24 cellular contexts compared by ENCODE assay signal in the genomic region with DNA sequence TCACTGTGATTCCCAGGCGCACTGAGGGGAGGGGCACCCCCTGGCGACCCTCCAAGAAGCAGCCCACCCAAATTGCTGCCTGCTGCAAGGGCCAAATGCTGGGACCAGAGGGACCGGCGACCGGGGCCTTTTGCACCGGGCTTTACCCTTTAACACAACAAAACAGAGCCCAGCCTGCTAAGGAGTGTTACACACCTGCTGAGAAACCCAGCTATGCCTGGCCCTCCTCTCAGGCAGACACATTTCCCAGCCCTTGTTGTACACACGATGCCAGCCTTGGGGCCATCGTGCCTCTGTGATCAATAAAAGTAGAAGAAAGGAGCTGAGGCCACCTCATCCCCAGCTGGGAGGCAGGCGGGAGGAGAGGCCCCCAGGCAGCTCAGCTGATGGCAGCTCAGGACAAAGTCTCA. TPM values are rescaled to one million over a fixed set of nuclear protein-coding genes. Genes with fewer than 3 reads are reported as not detected.
DNase-seq lines count a peak whose midpoint lies in the region; ATAC-seq and TF ChIP-seq lines count a peak whose summit lies in the region.
"Had no signal": no experiment of that assay in that cellular context is flagged by ENCODE, and none has a peak within 500 bp of the region (broad histone marks: within the 10 kb centered on the region; RNA-seq: fewer than 3 reads in every experiment).

No MANE protein-coding gene starts in this region.

- H3K4me1 ChIP-seq in Panc1 (ENCODE audit: control insufficient read depth, insufficient read depth, low read length) (no peaks in the 10 kb centered on the region), hepatocyte (ENCODE audit: insufficient read depth) (peaks cover 12% of the 10 kb centered on the region)
- H3K4me1 ChIP-seq: body of pancreas had no signal

- H3K36me3 ChIP-seq in Panc1 (ENCODE audit: control insufficient read depth, insufficient read depth, low read length) (no peaks in the 10 kb centered on the region), hepatocyte (replicated peaks; ENCODE audit: insufficient read depth, low read depth) (no peaks in the 10 kb centered on the region)

- POLR2A ChIA-PET in Panc1 (lab: Charles Lee) = no interaction called here

- H3K27ac ChIP-seq in Panc1 (ENCODE audit: low read length) (no peak overlapping the region), hepatocyte (no peak overlapping the region)
- H3K27ac ChIP-seq: A549, body of pancreas, HL-60 had no signal

- TF ChIP-seq CTCF in Panc1 (IDR thresholded peaks at IDR 0.05) (no peak), hepatocyte (IDR thresholded peaks at IDR 0.05; ENCODE audit: poor library complexity) (no peak)

- no TSS peak for BruUV-seq in Panc1 (replicated peaks; lab: Mats Ljungman, UMichigan)

- H3K9me2 ChIP-seq in hepatocyte (replicated peaks; ENCODE audit: insufficient read depth) = no peaks in the 10 kb centered on the region

- no peak overlapping the region for H3K4me3 ChIP-seq in Panc1 (ENCODE audit: low read depth in 2 of 2, low read length in 2 of 2)
- H3K4me3 ChIP-seq in hepatocyte = no peak overlapping the region
- H3K4me3 ChIP-seq: A549, body of pancreas, K562 had no signal

- in situ Hi-C loops in Panc1 (cut with HindIII; ENCODE audit: low pct_unique_long_range_greater_than_20kb, low sequenced_read_pairs) = no loop called here

- H3K9me3 ChIP-seq in Panc1 (ENCODE audit: control insufficient read depth, insufficient read depth, low read depth, low read length) (no peaks in the 10 kb centered on the region), hepatocyte (ENCODE audit: low read depth) (no peaks in the 10 kb centered on the region)
- H3K9me3 ChIP-seq: A549, body of pancreas had no signal

- no peak overlapping the region for H3K4me2 ChIP-seq in hepatocyte
- H3K4me2 ChIP-seq: A549 had no signal

- peaks cover 5% of the 10 kb centered on the region; the same call in 1 of the 2 replicates for H3K27me3 ChIP-seq in Panc1 (ENCODE audit: control insufficient read depth, insufficient read depth, low read length)
- H3K27me3 ChIP-seq in hepatocyte = peaks cover 5% of the 10 kb centered on the region
- H3K27me3 ChIP-seq: body of pancreas had no signal

- CTCF ChIA-PET in Panc1 (lab: Charles Lee) = no interaction called here

- 34% methylated on average over 8 of the region's 9 CpGs for WGBS in hepatocyte (ENCODE audit: low lambda C conversion rate, missing lambda C conversion rate)

- no peaks in the 10 kb centered on the region for H3K79me2 ChIP-seq in hepatocyte

- no peaks in the 10 kb centered on the region for H4K20me1 ChIP-seq in hepatocyte (ENCODE audit: insufficient read depth, poor library complexity, severe bottlenecking)

- intact Hi-C loops in Panc1 (cut with micrococcal nuclease; ENCODE audit: unreplicated experiment) = no loop called here

- ATAC-seq in Panc1 (peak; percentile 39; the same call in 1 of the 2 replicates), GM18517 (IDR thresholded peaks at IDR 0.05; ENCODE audit: unreplicated experiment) (no peak)
- ATAC-seq: body of pancreas; naive thymus-derived CD8-positive, alpha-beta T cell had no signal

- H2AFZ ChIP-seq in hepatocyte = no peak overlapping the region

- DNase-seq in NCI-H82 (lab: John Stamatoyannopoulos, UW) (peak; percentile 25), NCI-H82 treated with DMSO at 0.1 percent for 48 hours (lab: John Stamatoyannopoulos, UW; ENCODE audit: unreplicated experiment) (no peak), Panc1 (ENCODE audit: low read depth, low spot score) (no peak), hepatocyte (ENCODE audit: low spot score) (peak; percentile 32), retina (peak; percentile 75), germinal center (ENCODE audit: low spot score) (no peak)
- no peak for DNase-seq in effector CD4-positive, alpha-beta T cell
- DNase-seq: activated CD4-positive, alpha-beta T cell treated with anti-CD3 and anti-CD28 coated beads, Interleukin-2, amount 50 U/mL, for 1 hour; activated CD8-positive, alpha-beta memory T cell treated with anti-CD3 and anti-CD28 coated beads, Interleukin-2, amount 50 U/mL, for 48 hours; body of pancreas; Calu3; EL; hippocampal formation; kidney glomerular epithelial cell; naive thymus-derived CD8-positive, alpha-beta T cell; NCI-H2029 treated with DMSO at 0.1 percent for 48 hours; NCI-H524 treated with DMSO at 0.1 percent for 48 hours; SHP77 treated with DMSO at 0.1 percent for 48 hours; stimulated activated CD4-positive, alpha-beta T cell treated with anti-CD3 and anti-CD28 coated beads, Interleukin-1b, Interleukin-23, amount 100 ng/mL, for 48 hours; stimulated activated naive CD4-positive, alpha-beta T cell had no signal

RNA-seq across cellular contexts. Expression of a gene that starts 46.2 kb away (rescaled TPM):
- 246 TPM for total RNA-seq in Panc1 (2021; ENCODE audit: unreplicated experiment)
- polyA plus RNA-seq in Panc1 (2012; ENCODE audit: insufficient read length) = 179 TPM
- total RNA-seq in hepatocyte = 268 and 293 TPM in 2 replicates
- polyA plus RNA-seq in hepatocyte = 251 and 299 TPM in 2 replicates

Comparison
In these comparisons a context has a peak if more than half of its experiments do, and no peak if none do; other contexts are left out.
1. DNase-seq: peak in NCI-H82 (single experiment), hepatocyte (single experiment) and retina (single experiment); none in NCI-H82 treated with DMSO at 0.1 percent for 48 hours (single experiment), Panc1 (single experiment), effector CD4-positive, alpha-beta T cell (single experiment) and germinal center (single experiment).